ENCODE assay signal across 13 cellular contexts in the genomic region with DNA sequence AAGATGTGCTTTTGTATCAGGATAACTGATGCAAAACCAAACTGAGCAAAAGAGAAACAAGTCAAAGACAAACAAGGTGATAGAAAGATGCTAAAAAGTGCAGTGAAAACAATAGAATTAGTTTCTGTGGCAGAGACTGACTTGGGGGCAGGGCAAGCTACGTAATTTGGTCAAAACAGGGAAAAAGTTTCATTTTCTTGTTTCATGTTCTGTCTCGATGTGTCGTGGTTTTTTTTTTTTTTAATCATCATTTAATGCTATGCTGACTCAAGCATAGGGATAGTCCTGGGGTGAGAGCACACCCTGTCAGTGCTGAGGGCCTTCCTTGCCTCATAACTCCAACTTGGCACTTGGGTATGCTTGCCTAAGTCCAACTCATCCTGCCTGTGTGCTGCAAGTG.
DNase-seq lines count a peak whose midpoint lies in the region; ATAC-seq, FAIRE-seq and TF ChIP-seq lines count a peak whose summit lies in the region.
"Had no signal": no experiment of that assay in that cellular context is flagged by ENCODE, and none has a peak within 500 bp of the region (broad histone marks: within the 10 kb centered on the region; RNA-seq: fewer than 3 reads in every experiment).

No MANE protein-coding gene starts in this region.

- WGBS in GM12878 (ENCODE audit: insufficient coverage, insufficient replicate concordance, low lambda C conversion rate, missing lambda C conversion rate): 0% methylated on average over 3 of the region's 3 CpGs

- no peaks in the 10 kb centered on the region for H3K4me1 Mint-ChIP-seq in endothelial cell (ENCODE audit: unreplicated experiment)
- H3K4me1 Mint-ChIP-seq: nephron progenitor cell had no signal

- POLR2A ChIA-PET in GM12878 (lab: Charles Lee): interaction anchor here (0.6 kb wide), 1 partner anchor 35 kb away, joined by 3 read pairs; no protein-coding TSS in a partner anchor

- H3K4me2 ChIP-seq in GM12878 (ENCODE audit: control insufficient read depth, insufficient read depth): peak overlapping the region; percentile 24

- no peaks in the 10 kb centered on the region for H3K79me2 ChIP-seq in GM12878 (ENCODE audit: control insufficient read depth, insufficient read depth, low read length)

- no peak overlapping the region for H2AFZ ChIP-seq in GM12878 (ENCODE audit: control insufficient read depth, low read depth, low read length)

- H3K36me3 Mint-ChIP-seq in endothelial cell (ENCODE audit: low read depth, unreplicated experiment): no peaks in the 10 kb centered on the region

- no peak for TF ChIP-seq POLR2A in GM12878 (IDR thresholded peaks at IDR 0.05; ENCODE audit: low read depth, low read length)

- TF ChIP-seq RAD21 in GM12878 (IDR thresholded peaks at IDR 0.05; ENCODE audit: insufficient read depth, low read depth, low read length): no peak

- FAIRE-seq in GM12878 (lab: Jason Lieb, UNC): peak; percentile 47
- FAIRE-seq: astrocyte, endometrium had no signal

- peaks cover 3% of the 10 kb centered on the region; the same call in 2 of the 3 replicates for H3K9me3 ChIP-seq in GM12878 (replicated peaks; ENCODE audit: control insufficient read depth, insufficient read depth, low read length)

- intact Hi-C loops in GM12878 (cut with micrococcal nuclease; ENCODE audit: unreplicated experiment): loop anchor here (1.0 to 5.0 kb wide), 2 partner anchors 9 to 368 kb away; no protein-coding TSS in a partner anchor

- BruUV-seq in GM12878 (replicated peaks; lab: Mats Ljungman, UMichigan): no TSS peak

- ATAC-seq in GM18861 (IDR thresholded peaks at IDR 0.05; ENCODE audit: unreplicated experiment) (peak; percentile 58), GM21423 (IDR thresholded peaks at IDR 0.05; ENCODE audit: unreplicated experiment) (peak; percentile 60), HG03064 (IDR thresholded peaks at IDR 0.05; ENCODE audit: low read depth, unreplicated experiment) (peak; percentile 90), GM12878 (peak; percentile 88), HG02970 (IDR thresholded peaks at IDR 0.05; ENCODE audit: low FRiP score, unreplicated experiment) (no peak)

- no peaks in the 10 kb centered on the region for H3K36me3 ChIP-seq in GM12878 (ENCODE audit: control insufficient read depth in 2 of 2, insufficient read depth in 2 of 2, low read length in 1 of 2)

- H3K27ac ChIP-seq in GM12878 (ENCODE audit: control insufficient read depth, insufficient read depth): peak overlapping the region; percentile 73

- CTCF ChIA-PET in GM12878 (lab: Yijun Ruan, JAX): interaction anchor here (1.0 kb wide), 2 partner anchors 14 to 23 kb away, joined by 3 read pairs; no protein-coding TSS in a partner anchor

- RAD21 ChIA-PET in GM12878 (lab: Charles Lee; ENCODE audit: unreplicated experiment): interaction anchor here (0.6 to 1.0 kb wide), 2 partner anchors 8 to 21 kb away, joined by 3 to 4 read pairs; no protein-coding TSS in a partner anchor

- TF ChIP-seq EP300 in GM12878 (IDR thresholded peaks at IDR 0.05; ENCODE audit: borderline replicate concordance in 1 of 2, control insufficient read depth in 1 of 2, low read depth in 2 of 2, low read length in 2 of 2): peak; percentile 90 to 96

- peak overlapping the region; percentile 5; the same call in 1 of the 2 replicates for H3K9ac ChIP-seq in GM12878 (ENCODE audit: control insufficient read depth, insufficient read depth, low read length)

- SMC1A ChIA-PET in GM12878 (lab: Charles Lee; ENCODE audit: uncharacterized antibody, unreplicated experiment): interaction anchor here (0.6 to 2.7 kb wide), 5 partner anchors 8 to 302 kb away, joined by 3 to 10 read pairs (median 4); no protein-coding TSS in a partner anchor

- H3K27ac Mint-ChIP-seq in endothelial cell (ENCODE audit: unreplicated experiment): no peak overlapping the region
- H3K27ac Mint-ChIP-seq: nephron progenitor cell had no signal

- no peaks in the 10 kb centered on the region for H3K27me3 ChIP-seq in GM12878 (replicated peaks in 1 of 2; ENCODE audit: control insufficient read depth in 2 of 2, insufficient read depth in 2 of 2, low read length in 1 of 2)

- peaks cover 26% of the 10 kb centered on the region for H3K4me1 ChIP-seq in GM12878 (ENCODE audit: control insufficient read depth, insufficient read depth, low read length)

- in situ Hi-C loops in GM12878 (cut with MboI): loop anchor here (10.0 kb wide), 1 partner anchor 475 kb away; no protein-coding TSS in a partner anchor

- H3K9me3 Mint-ChIP-seq in endothelial cell (ENCODE audit: unreplicated experiment): no peaks in the 10 kb centered on the region
- H3K9me3 Mint-ChIP-seq: nephron progenitor cell had no signal

- no peak overlapping the region for H3K4me3 Mint-ChIP-seq in endothelial cell (ENCODE audit: unreplicated experiment)
- H3K4me3 Mint-ChIP-seq: nephron progenitor cell had no signal

- DNase-seq in GM12878 (ENCODE audit: low read depth, low spot score) (peak; percentile 76), HCEC 1CT (no peak), endothelial cell (ENCODE audit: low spot score) (no peak)
- DNase-seq in stimulated activated CD8-positive, alpha-beta memory T cell treated with anti-CD3 and anti-CD28 coated beads, Interleukin-4, amount 100 ng/mL, for 48 hours: no peak
- DNase-seq: H7; nephron progenitor cell; stimulated activated CD4-positive, alpha-beta T cell treated with anti-CD3 and anti-CD28 coated beads, Interleukin-12 subunit alpha, Interleukin-12 subunit beta, amount 100 ng/mL, for 4 hours had no signal

- TF ChIP-seq CTCF in GM12878 (IDR thresholded peaks at IDR 0.05 in 2 of 3, conservative IDR thresholded peaks at IDR 0.05 in 1 of 3; ENCODE audit: control insufficient read depth in 2 of 3, extremely low read depth in 1 of 3, insufficient read depth in 1 of 3, low read depth in 3 of 3, low read length in 3 of 3) (no peak), endothelial cell (IDR thresholded peaks at IDR 0.05; ENCODE audit: unreplicated experiment) (no peak)

- H3K4me3 ChIP-seq in GM12878: peak overlapping the region; percentile 46; the same call in 1 of the 2 replicates

- no peaks in the 10 kb centered on the region for H4K20me1 ChIP-seq in GM12878 (ENCODE audit: control insufficient read depth, insufficient read depth)

- no peaks in the 10 kb centered on the region for H3K27me3 Mint-ChIP-seq in endothelial cell (ENCODE audit: unreplicated experiment)

TF ChIP-seq in GM12878, 131 proteins besides CTCF, POLR2A, EP300 and RAD21 (continues in another document):
- no peak for TF ChIP-seq NRF1 (conservative IDR thresholded peaks at IDR 0.05; ENCODE audit: low read depth, low read length)
- TF ChIP-seq TAF1 (IDR thresholded peaks at IDR 0.05; ENCODE audit: borderline replicate concordance, low read depth, low read length): no peak
- no peak for TF ChIP-seq CBX3 (IDR thresholded peaks at IDR 0.05; ENCODE audit: borderline replicate concordance, low read depth)
- TF ChIP-seq, protein P1, sequence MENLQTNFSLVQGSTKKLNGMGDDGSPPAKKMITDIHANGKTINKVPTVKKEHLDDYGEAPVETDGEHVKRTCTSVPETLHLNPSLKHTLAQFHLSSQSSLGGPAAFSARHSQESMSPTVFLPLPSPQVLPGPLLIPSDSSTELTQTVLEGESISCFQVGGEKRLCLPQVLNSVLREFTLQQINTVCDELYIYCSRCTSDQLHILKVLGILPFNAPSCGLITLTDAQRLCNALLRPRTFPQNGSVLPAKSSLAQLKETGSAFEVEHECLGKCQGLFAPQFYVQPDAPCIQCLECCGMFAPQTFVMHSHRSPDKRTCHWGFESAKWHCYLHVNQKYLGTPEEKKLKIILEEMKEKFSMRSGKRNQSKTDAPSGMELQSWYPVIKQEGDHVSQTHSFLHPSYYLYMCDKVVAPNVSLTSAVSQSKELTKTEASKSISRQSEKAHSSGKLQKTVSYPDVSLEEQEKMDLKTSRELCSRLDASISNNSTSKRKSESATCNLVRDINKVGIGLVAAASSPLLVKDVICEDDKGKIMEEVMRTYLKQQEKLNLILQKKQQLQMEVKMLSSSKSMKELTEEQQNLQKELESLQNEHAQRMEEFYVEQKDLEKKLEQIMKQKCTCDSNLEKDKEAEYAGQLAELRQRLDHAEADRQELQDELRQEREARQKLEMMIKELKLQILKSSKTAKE (IDR thresholded peaks at IDR 0.05; ENCODE audit: low read depth, poor library complexity, severe bottlenecking): peak; percentile 59
- peak in 1 of 2 experiments; percentile 24; a peak in 1 of 4 replicates for TF ChIP-seq BHLHE40 (IDR thresholded peaks at IDR 0.05; ENCODE audit: borderline replicate concordance in 1 of 2, low read depth in 2 of 2, low read length in 1 of 2)
- TF ChIP-seq NR2C1 (IDR thresholded peaks at IDR 0.05): no peak
- TF ChIP-seq, protein P2, sequence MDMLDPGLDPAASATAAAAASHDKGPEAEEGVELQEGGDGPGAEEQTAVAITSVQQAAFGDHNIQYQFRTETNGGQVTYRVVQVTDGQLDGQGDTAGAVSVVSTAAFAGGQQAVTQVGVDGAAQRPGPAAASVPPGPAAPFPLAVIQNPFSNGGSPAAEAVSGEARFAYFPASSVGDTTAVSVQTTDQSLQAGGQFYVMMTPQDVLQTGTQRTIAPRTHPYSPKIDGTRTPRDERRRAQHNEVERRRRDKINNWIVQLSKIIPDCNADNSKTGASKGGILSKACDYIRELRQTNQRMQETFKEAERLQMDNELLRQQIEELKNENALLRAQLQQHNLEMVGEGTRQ (IDR thresholded peaks at IDR 0.05; ENCODE audit: borderline replicate concordance, low read depth, low read length): no peak
- TF ChIP-seq SUZ12 (IDR thresholded peaks at IDR 0.05; ENCODE audit: unreplicated experiment): no peak
- TF ChIP-seq, protein P3, sequence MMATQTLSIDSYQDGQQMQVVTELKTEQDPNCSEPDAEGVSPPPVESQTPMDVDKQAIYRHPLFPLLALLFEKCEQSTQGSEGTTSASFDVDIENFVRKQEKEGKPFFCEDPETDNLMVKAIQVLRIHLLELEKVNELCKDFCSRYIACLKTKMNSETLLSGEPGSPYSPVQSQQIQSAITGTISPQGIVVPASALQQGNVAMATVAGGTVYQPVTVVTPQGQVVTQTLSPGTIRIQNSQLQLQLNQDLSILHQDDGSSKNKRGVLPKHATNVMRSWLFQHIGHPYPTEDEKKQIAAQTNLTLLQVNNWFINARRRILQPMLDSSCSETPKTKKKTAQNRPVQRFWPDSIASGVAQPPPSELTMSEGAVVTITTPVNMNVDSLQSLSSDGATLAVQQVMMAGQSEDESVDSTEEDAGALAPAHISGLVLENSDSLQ (IDR thresholded peaks at IDR 0.05): peak; percentile 27; the same call in 1 of the 2 replicates
- TF ChIP-seq ZNF217 (IDR thresholded peaks at IDR 0.05): no peak
- TF ChIP-seq RAD51 (IDR thresholded peaks at IDR 0.05): no peak
- no peak for TF ChIP-seq MYB (IDR thresholded peaks at IDR 0.05; ENCODE audit: borderline replicate concordance, low read depth, low read length)
- peak; percentile 54 to 66 for TF ChIP-seq IKZF2 (IDR thresholded peaks at IDR 0.05)
